7 cellular contexts compared by ENCODE assay signal in the genomic region with DNA sequence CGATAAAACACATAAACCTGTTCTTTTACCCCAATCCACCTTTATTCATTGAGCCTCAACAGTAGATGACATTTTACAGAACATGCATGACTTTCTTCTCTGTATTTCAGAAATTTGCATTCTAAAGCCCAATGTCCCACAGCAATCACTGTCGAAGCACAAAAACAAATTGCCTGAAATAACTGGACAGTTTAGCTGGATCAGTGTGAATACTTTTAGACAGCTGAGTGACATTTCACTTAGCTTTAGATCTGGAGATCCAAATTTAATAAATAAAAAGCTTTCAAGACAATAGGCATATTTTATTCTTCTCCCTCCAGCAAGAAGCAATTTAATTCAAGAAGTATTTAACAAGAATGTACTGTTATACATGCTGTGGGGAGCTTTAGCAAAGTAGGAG.
"Had no signal": no experiment of that assay in that cellular context is flagged by ENCODE, and none has a peak within 500 bp of the region (broad histone marks: within the 10 kb centered on the region; RNA-seq: fewer than 3 reads in every experiment).

No MANE protein-coding gene starts in this region.

- FAIRE-seq: G401.6, GM12878, GM12891, GM18507, GM19239 had no signal

- DNase-seq: GDM1, GF-D8 had no signal

- ATAC-seq: GM12878 had no signal

- H3K4me3 ChIP-seq: GM12878 had no signal
